ENCODE assay signal across 8 cellular contexts in the genomic region with DNA sequence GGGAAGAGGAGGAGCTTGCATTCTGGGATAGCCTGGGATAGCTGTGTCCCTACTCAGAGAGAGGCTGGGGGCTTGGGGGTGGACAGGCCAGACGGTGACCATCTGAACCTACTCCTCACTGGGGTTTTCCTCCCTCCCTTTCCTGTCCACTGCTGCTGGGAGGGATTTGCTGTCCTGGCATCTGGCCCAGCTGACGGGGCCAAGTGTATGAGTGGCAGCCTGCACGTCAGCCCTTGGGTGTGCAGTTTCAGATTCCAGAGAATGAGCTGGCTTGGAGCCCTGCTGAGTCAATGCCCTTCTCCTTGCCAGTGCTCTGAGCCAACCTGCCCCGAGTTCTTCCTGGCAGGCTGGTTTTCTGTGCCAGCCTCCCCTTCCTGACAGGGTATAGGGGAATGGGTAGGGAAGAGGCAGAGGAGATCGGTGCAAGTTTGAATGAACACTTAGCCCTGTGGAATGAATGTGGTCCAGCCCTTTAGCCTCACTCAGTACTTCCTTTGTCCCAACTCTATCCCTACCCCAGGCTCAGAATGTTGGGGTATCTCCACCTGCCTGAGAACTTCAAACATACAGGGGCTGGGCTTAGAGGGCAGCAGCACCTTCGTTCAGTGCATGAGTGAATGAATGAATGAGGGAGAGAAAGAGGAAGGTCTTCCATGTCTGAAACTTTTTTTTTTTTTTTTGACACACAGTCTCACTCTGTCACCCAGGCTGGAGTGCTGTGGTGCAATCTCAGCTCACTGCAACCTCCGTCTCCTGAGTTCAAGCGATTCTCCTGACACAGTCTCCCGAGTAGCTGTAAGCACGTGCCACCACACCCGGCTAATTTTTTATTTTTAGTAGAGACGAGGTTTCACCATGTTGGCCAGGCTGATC. TPM values are rescaled to one million over a fixed set of nuclear protein-coding genes. Genes with fewer than 3 reads are reported as not detected.
A peak's percentile ranks its signal among the peaks of the same experiment; 100 is the strongest.
DNase-seq lines count a peak whose midpoint lies in the region; ATAC-seq and TF ChIP-seq lines count a peak whose summit lies in the region.

No MANE protein-coding gene starts in this region.

- no peaks in the 10 kb centered on the region for H3K27me3 Mint-ChIP-seq in Calu3 (ENCODE audit: unreplicated experiment)
- H3K27me3 Mint-ChIP-seq in activated T-helper 1 cell treated with anti-CD3 and anti-CD28 coated beads, Interleukin-12 subunit alpha, Interleukin-12 subunit beta, Interleukin-2, Interleukin-4 antibody, amounts not matched to agents 30 ng/mL and 10 ng/mL and 1 ng/mL, durations not matched to agents 14 hours and 24 hours and 36 hours (ENCODE audit: insufficient read depth): peaks cover 24% of the 10 kb centered on the region

- no peak overlapping the region for H3K4me3 Mint-ChIP-seq in Calu3 (ENCODE audit: low read depth, unreplicated experiment)
- peak overlapping the region; percentile 19 for H3K4me3 Mint-ChIP-seq in activated T-helper 1 cell treated with anti-CD3 and anti-CD28 coated beads, Interleukin-12 subunit alpha, Interleukin-12 subunit beta, Interleukin-2, Interleukin-4 antibody, amounts not matched to agents 30 ng/mL and 10 ng/mL and 1 ng/mL, durations not matched to agents 14 hours and 24 hours and 36 hours

- TF ChIP-seq CTCF in Calu3 (IDR thresholded peaks at IDR 0.05; ENCODE audit: unreplicated experiment): no peak

- peaks cover 15% of the 10 kb centered on the region for H3K4me1 Mint-ChIP-seq in Calu3 (ENCODE audit: low read depth, unreplicated experiment)
- H3K4me1 Mint-ChIP-seq in activated T-helper 1 cell treated with anti-CD3 and anti-CD28 coated beads, Interleukin-12 subunit alpha, Interleukin-12 subunit beta, Interleukin-2, Interleukin-4 antibody, amounts not matched to agents 30 ng/mL and 10 ng/mL and 1 ng/mL, durations not matched to agents 14 hours and 24 hours and 36 hours (ENCODE audit: low read depth): peaks cover 9% of the 10 kb centered on the region

- H3K9me3 Mint-ChIP-seq in Calu3 (ENCODE audit: low read depth, unreplicated experiment): no peaks in the 10 kb centered on the region
- no peaks in the 10 kb centered on the region for H3K9me3 Mint-ChIP-seq in activated T-helper 1 cell treated with anti-CD3 and anti-CD28 coated beads, Interleukin-12 subunit alpha, Interleukin-12 subunit beta, Interleukin-2, Interleukin-4 antibody, amounts not matched to agents 30 ng/mL and 10 ng/mL and 1 ng/mL, durations not matched to agents 14 hours and 24 hours and 36 hours

- CTCF ChIA-PET in Calu3 (lab: Charles Lee): interaction anchor here (0.5 to 1.2 kb wide), 5 partner anchors 28 to 161 kb away, joined by 3 to 5 read pairs (median 4); a partner anchor contains a TSS

- ATAC-seq in GM21526 (IDR thresholded peaks at IDR 0.05; ENCODE audit: low FRiP score, unreplicated experiment) (no peak), HG02852 (IDR thresholded peaks at IDR 0.05; ENCODE audit: unreplicated experiment) (no peak)

- BruUV-seq in Calu3 (replicated peaks; lab: Mats Ljungman, UMichigan): no TSS peak

- intact Hi-C loops in Calu3 (cut with micrococcal nuclease; ENCODE audit: unreplicated experiment): no loop called here
- intact Hi-C loops in activated T-helper 1 cell treated with anti-CD3 and anti-CD28 coated beads, Interleukin-12 subunit alpha, Interleukin-12 subunit beta, Interleukin-2, Interleukin-4 antibody, amounts not matched to agents 30 ng/mL and 10 ng/mL and 1 ng/mL, durations not matched to agents 14 hours and 24 hours and 36 hours (cut with micrococcal nuclease): no loop called here
- intact Hi-C loops in posterior vena cava (cut with DNase I): no loop called here

- peaks cover 19% of the 10 kb centered on the region for H3K36me3 Mint-ChIP-seq in Calu3 (ENCODE audit: insufficient read depth, unreplicated experiment)
- H3K36me3 Mint-ChIP-seq in activated T-helper 1 cell treated with anti-CD3 and anti-CD28 coated beads, Interleukin-12 subunit alpha, Interleukin-12 subunit beta, Interleukin-2, Interleukin-4 antibody, amounts not matched to agents 30 ng/mL and 10 ng/mL and 1 ng/mL, durations not matched to agents 14 hours and 24 hours and 36 hours (ENCODE audit: low read depth): no peaks in the 10 kb centered on the region

- peak overlapping the region; percentile 66 for H3K27ac Mint-ChIP-seq in Calu3 (ENCODE audit: unreplicated experiment)
- no peak overlapping the region for H3K27ac Mint-ChIP-seq in activated T-helper 1 cell treated with anti-CD3 and anti-CD28 coated beads, Interleukin-12 subunit alpha, Interleukin-12 subunit beta, Interleukin-2, Interleukin-4 antibody, amounts not matched to agents 30 ng/mL and 10 ng/mL and 1 ng/mL, durations not matched to agents 14 hours and 24 hours and 36 hours

- DNase-seq in Calu3: peak; percentile 90
- peak; percentile 72 for DNase-seq in MV-4-11 (lab: John Stamatoyannopoulos, UW)
- DNase-seq in activated T-helper 1 cell treated with anti-CD3 and anti-CD28 coated beads, Interleukin-12 subunit alpha, Interleukin-12 subunit beta, Interleukin-2, Interleukin-4 antibody, amounts not matched to agents 30 ng/mL and 10 ng/mL and 1 ng/mL, durations not matched to agents 14 hours and 24 hours and 36 hours (ENCODE audit: low spot score): no peak
- peak; percentile 99 for DNase-seq in glomerular visceral epithelial cell (ENCODE audit: extremely low spot score)
- peak; percentile 98 for DNase-seq in posterior vena cava (ENCODE audit: low spot score)
- no peak for DNase-seq in HuH-7 (ENCODE audit: low spot score)

RNA-seq across cellular contexts. Expression of a gene that starts 1.8 kb away (rescaled TPM):
- 0.97 and 1.6 TPM in 2 replicates for total RNA-seq in Calu3 (2022)
- 2.3 and 3.8 TPM in 2 replicates for total RNA-seq in activated T-helper 1 cell treated with anti-CD3 and anti-CD28 coated beads, Interleukin-12 subunit alpha, Interleukin-12 subunit beta, Interleukin-2, Interleukin-4 antibody, amounts not matched to agents 30 ng/mL and 10 ng/mL and 1 ng/mL, durations not matched to agents 14 hours and 24 hours and 36 hours
- 10 to 100 TPM; 10.4 to 95.3 TPM for total RNA-seq in posterior vena cava

RNA-seq across cellular contexts. Expression of a gene that starts 19.1 kb away (rescaled TPM):
- total RNA-seq in Calu3 (2022): 0.17 TPM in 1 of 2 replicates, not detected in the other
- total RNA-seq in activated T-helper 1 cell treated with anti-CD3 and anti-CD28 coated beads, Interleukin-12 subunit alpha, Interleukin-12 subunit beta, Interleukin-2, Interleukin-4 antibody, amounts not matched to agents 30 ng/mL and 10 ng/mL and 1 ng/mL, durations not matched to agents 14 hours and 24 hours and 36 hours: 0.86 and 1.4 TPM in 2 replicates
- 10 to 100 TPM; 11.0 to 22.5 TPM for total RNA-seq in posterior vena cava

RNA-seq across cellular contexts. Expression of a gene that starts 28.0 kb away (rescaled TPM):
- total RNA-seq in Calu3 (2022): 57.5 and 75.1 TPM in 2 replicates
- 75.1 and 81.0 TPM in 2 replicates for total RNA-seq in activated T-helper 1 cell treated with anti-CD3 and anti-CD28 coated beads, Interleukin-12 subunit alpha, Interleukin-12 subunit beta, Interleukin-2, Interleukin-4 antibody, amounts not matched to agents 30 ng/mL and 10 ng/mL and 1 ng/mL, durations not matched to agents 14 hours and 24 hours and 36 hours
- total RNA-seq in posterior vena cava: 10 to 100 TPM; 83.1 to 86.9 TPM

RNA-seq across cellular contexts. Expression of a gene that starts 40.9 kb away (rescaled TPM):
- 565 and 595 TPM in 2 replicates for total RNA-seq in Calu3 (2022)
- total RNA-seq in activated T-helper 1 cell treated with anti-CD3 and anti-CD28 coated beads, Interleukin-12 subunit alpha, Interleukin-12 subunit beta, Interleukin-2, Interleukin-4 antibody, amounts not matched to agents 30 ng/mL and 10 ng/mL and 1 ng/mL, durations not matched to agents 14 hours and 24 hours and 36 hours: 1,836 and 1,872 TPM in 2 replicates
- total RNA-seq in posterior vena cava: 100 to 1,000 TPM; 798 to 911 TPM

RNA-seq across cellular contexts. Expression of a gene that starts 41.0 kb away (rescaled TPM):
- total RNA-seq in Calu3 (2022): 38.2 and 44.5 TPM in 2 replicates
- total RNA-seq in activated T-helper 1 cell treated with anti-CD3 and anti-CD28 coated beads, Interleukin-12 subunit alpha, Interleukin-12 subunit beta, Interleukin-2, Interleukin-4 antibody, amounts not matched to agents 30 ng/mL and 10 ng/mL and 1 ng/mL, durations not matched to agents 14 hours and 24 hours and 36 hours: 51.1 and 51.8 TPM in 2 replicates
- 10 to 100 TPM; 29.8 to 31.2 TPM for total RNA-seq in posterior vena cava

Comparison
In these comparisons a context has a peak if more than half of its experiments do, and no peak if none do; other contexts are left out.
1. DNase-seq: peak in Calu3 (single experiment), MV-4-11 (single experiment), glomerular visceral epithelial cell (single experiment) and posterior vena cava (single experiment); none in activated T-helper 1 cell treated with anti-CD3 and anti-CD28 coated beads, Interleukin-12 subunit alpha, Interleukin-12 subunit beta, Interleukin-2, Interleukin-4 antibody, amounts not matched to agents 30 ng/mL and 10 ng/mL and 1 ng/mL, durations not matched to agents 14 hours and 24 hours and 36 hours (single experiment) and HuH-7 (single experiment).